Comparison of ENCODE assay signal across 14 cellular contexts in the genomic region with DNA sequence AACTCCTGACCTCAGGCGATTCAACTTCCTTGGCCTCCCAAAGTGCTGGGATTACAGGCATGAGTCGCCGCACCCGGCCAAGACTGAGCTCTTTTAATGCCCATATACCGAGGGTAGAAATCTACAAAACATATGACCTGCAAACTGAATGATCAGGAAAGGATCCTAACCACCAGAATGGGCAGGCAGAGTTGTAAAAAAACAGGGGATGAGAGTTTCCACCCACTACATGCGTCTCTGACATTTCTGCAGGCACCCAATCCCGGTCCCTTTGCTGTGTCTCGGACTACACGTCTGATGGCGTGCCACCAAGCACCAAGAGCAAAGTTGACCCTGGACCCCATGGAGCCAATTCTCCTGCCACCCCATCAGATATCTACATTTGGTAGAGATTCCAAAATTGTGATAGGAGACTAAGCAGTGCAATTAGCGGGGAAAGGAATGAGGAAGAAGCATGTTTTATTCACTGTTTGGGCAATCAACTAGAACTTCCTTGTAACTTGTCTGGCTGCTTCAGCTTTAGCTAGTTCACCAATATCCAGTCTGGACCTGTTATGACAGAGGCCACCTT.
DNase-seq lines count a peak whose midpoint lies in the region; TF ChIP-seq lines count a peak whose summit lies in the region.
"Had no signal": no experiment of that assay in that cellular context is flagged by ENCODE, and none has a peak within 500 bp of the region (broad histone marks: within the 10 kb centered on the region; RNA-seq: fewer than 3 reads in every experiment).

No MANE protein-coding gene starts in this region.

- no peak overlapping the region for H3K4me3 Mint-ChIP-seq in osteocyte (ENCODE audit: unreplicated experiment)

- TF ChIP-seq POLR2A in uterus (IDR thresholded peaks at IDR 0.05): no peak

- no peaks in the 10 kb centered on the region for H3K27me3 ChIP-seq in uterus

- TF ChIP-seq CTCF in osteocyte (IDR thresholded peaks at IDR 0.05) (no peak), uterus (IDR thresholded peaks at IDR 0.05) (no peak)

- peaks cover 4% of the 10 kb centered on the region for H3K9me3 Mint-ChIP-seq in osteocyte (ENCODE audit: unreplicated experiment)

- H3K4me1 ChIP-seq in uterus: no peaks in the 10 kb centered on the region

- DNase-seq in CD1c-positive myeloid dendritic cell (ENCODE audit: extremely low spot score) (peak; percentile 72), MV-4-11 (lab: John Stamatoyannopoulos, UW) (peak; percentile 67), dermis blood vessel endothelial cell (peak; percentile 43), osteocyte (ENCODE audit: extremely low spot score, unreplicated experiment) (no peak), NCI-H2171 (lab: John Stamatoyannopoulos, UW) (no peak), uterus (no peak)
- no peak for DNase-seq in stimulated activated CD4-positive, alpha-beta T cell treated with anti-CD3 and anti-CD28 coated beads, Interleukin-12 subunit alpha, Interleukin-12 subunit beta, amount 100 ng/mL, for 4 hours
- DNase-seq in activated naive CD4-positive, alpha-beta T cell treated with anti-CD3 and anti-CD28 coated beads, Interleukin-2, amount 50 U/mL, for 16 hours: no peak
- DNase-seq: activated CD4-positive, alpha-beta T cell treated with anti-CD3 and anti-CD28 coated beads for 4 hours; activated effector memory CD4-positive, alpha-beta T cell treated with anti-CD3 and anti-CD28 coated beads, Interleukin-2, amount 50 U/mL, for 16 hours; C1 segment of cervical spinal cord; head of caudate nucleus; NCI-H187 treated with DMSO at 0.1 percent for 48 hours; right cardiac atrium had no signal

- peak overlapping the region; percentile 78 for H3K27ac Mint-ChIP-seq in osteocyte (ENCODE audit: unreplicated experiment)

- H3K27me3 Mint-ChIP-seq in osteocyte (ENCODE audit: unreplicated experiment): no peaks in the 10 kb centered on the region

- peaks cover 24% of the 10 kb centered on the region for H3K4me1 Mint-ChIP-seq in osteocyte (ENCODE audit: unreplicated experiment)

- peaks cover 22% of the 10 kb centered on the region for H3K36me3 Mint-ChIP-seq in osteocyte (ENCODE audit: unreplicated experiment)

- intact Hi-C loops in uterus (cut with DNase I; ENCODE audit: low total_unique reads): no loop called here

- no peak overlapping the region for H3K4me3 ChIP-seq in uterus

- no peaks in the 10 kb centered on the region for H3K36me3 ChIP-seq in uterus

- peak overlapping the region in 1 of 2 donors; percentile 72 for H3K27ac ChIP-seq in uterus

- peaks cover 0 to 3% of the 10 kb centered on the region in 2 donors for H3K9me3 ChIP-seq in uterus

Comparison
In these comparisons a context has a peak if more than half of its experiments do, and no peak if none do; other contexts are left out.
1. DNase-seq: peak in CD1c-positive myeloid dendritic cell (single experiment), MV-4-11 (single experiment) and dermis blood vessel endothelial cell (single experiment); none in osteocyte (single experiment), NCI-H2171 (single experiment), stimulated activated CD4-positive, alpha-beta T cell treated with anti-CD3 and anti-CD28 coated beads, Interleukin-12 subunit alpha, Interleukin-12 subunit beta, amount 100 ng/mL, for 4 hours (single experiment), activated naive CD4-positive, alpha-beta T cell treated with anti-CD3 and anti-CD28 coated beads, Interleukin-2, amount 50 U/mL, for 16 hours (single experiment) and uterus (0 of 2).